ENCODE assay signal across 19 cellular contexts in the genomic region with DNA sequence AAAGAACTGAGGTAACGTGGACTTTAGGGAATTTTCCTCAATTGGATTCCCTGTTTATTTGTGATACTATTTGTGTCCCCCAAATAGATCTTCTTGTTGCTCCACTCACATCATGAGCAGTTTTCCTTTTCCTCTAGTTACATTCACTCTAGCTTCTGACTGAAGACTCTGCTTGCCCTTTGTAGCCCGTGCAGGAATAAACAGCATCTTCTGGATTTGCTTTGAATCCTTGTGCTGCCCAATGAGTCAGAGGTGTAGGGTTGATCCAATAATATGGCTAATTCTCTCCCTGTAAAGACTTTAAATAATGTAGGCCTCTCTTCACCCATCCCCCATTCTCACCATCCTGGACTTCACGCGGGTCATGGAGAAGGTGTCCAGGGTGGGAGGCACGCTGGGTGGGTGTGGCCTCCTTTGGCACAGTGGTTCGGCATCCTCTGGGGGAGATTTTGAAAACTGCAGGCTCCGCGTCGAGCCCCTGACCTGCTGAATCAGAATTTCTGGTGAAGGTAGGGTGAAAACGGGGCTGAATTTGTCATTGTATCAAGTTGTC. TPM values are rescaled to one million over a fixed set of nuclear protein-coding genes. Genes with fewer than 3 reads are reported as not detected.
DNase-seq lines count a peak whose midpoint lies in the region; ATAC-seq and TF ChIP-seq lines count a peak whose summit lies in the region.
"Had no signal": no experiment of that assay in that cellular context is flagged by ENCODE, and none has a peak within 500 bp of the region (broad histone marks: within the 10 kb centered on the region; RNA-seq: fewer than 3 reads in every experiment).

No MANE protein-coding gene starts in this region.

- H3K27ac ChIP-seq in ascending aorta = peak overlapping the region; percentile 96 to 97
- H3K27ac ChIP-seq: C4-2B, RWPE1 had no signal

- TF ChIP-seq CTCF in HFFc6 (IDR thresholded peaks at IDR 0.05) (peak; percentile 24; the same call in 1 of the 2 replicates), ascending aorta (IDR thresholded peaks at IDR 0.05) (no peak)

- no peak overlapping the region; the same call in 1 of the 2 replicates for H3K27ac Mint-ChIP-seq in HFFc6
- H3K27ac Mint-ChIP-seq in stimulated activated naive B cell treated with anti-CD40 and anti-IgM and Interleukin-4, amounts not matched to agents 10 μg/mL and 1 μg/mL and 100 μg/mL, for 72 hours = peak overlapping the region; percentile 85

- H3K4me1 ChIP-seq in ascending aorta (peaks cover 0 to 23% of the 10 kb centered on the region in 2 donors), iPS-15b (ENCODE audit: control insufficient read depth, insufficient read depth, low read length) (peaks cover 3% of the 10 kb centered on the region)

- intact Hi-C loops in ascending aorta (cut with DNase I) = loop anchor here (5.0 kb wide), 1 partner anchor 396 kb away; no protein-coding TSS in a partner anchor

- no peak for DNase-seq in HFFc6
- DNase-seq in ascending aorta (ENCODE audit: low spot score in 2 of 2) = peak in 1 of 2 donors; percentile 64
- DNase-seq in stimulated activated naive B cell treated with anti-CD40 and anti-IgM and Interleukin-4, amounts not matched to agents 10 μg/mL and 1 μg/mL and 100 μg/mL, for 72 hours = no peak
- DNase-seq in NCI-H1105 treated with DMSO at 0.1 percent for 48 hours (lab: John Stamatoyannopoulos, UW) = no peak
- DNase-seq in mucosa of gallbladder (ENCODE audit: low spot score) = no peak
- DNase-seq: activated CD4-positive, alpha-beta T cell treated with anti-CD3 and anti-CD28 coated beads for 1 hour; activated naive CD4-positive, alpha-beta T cell treated with anti-CD3 and anti-CD28 coated beads, Interleukin-2, amount 50 U/mL, for 16 hours; central memory CD4-positive, alpha-beta T cell; DMS79; gastrocnemius medialis; midbrain; NCI-H1417 treated with DMSO at 0.1 percent for 48 hours; NCI-H2227 treated with DMSO at 0.1 percent for 48 hours had no signal

- no peak overlapping the region for H3K9ac ChIP-seq in iPS-15b (ENCODE audit: low read depth, low read length)

- H3K36me3 Mint-ChIP-seq in HFFc6 (ENCODE audit: low read depth) = peaks cover 20% of the 10 kb centered on the region; the same call in 1 of the 2 replicates
- peaks cover 10 to 26% of the 10 kb centered on the region in 2 donors for H3K36me3 Mint-ChIP-seq in stimulated activated naive B cell treated with anti-CD40 and anti-IgM and Interleukin-4, amounts not matched to agents 10 μg/mL and 1 μg/mL and 100 μg/mL, for 72 hours

- no peak for ATAC-seq in stimulated activated naive B cell treated with anti-CD40 and anti-IgM and Interleukin-4, amounts not matched to agents 10 μg/mL and 1 μg/mL and 100 μg/mL, for 72 hours (replicated peaks)
- no peak for ATAC-seq in HG03097 (IDR thresholded peaks at IDR 0.05; ENCODE audit: low FRiP score, unreplicated experiment)

- H3K9me3 ChIP-seq in ascending aorta (no peaks in the 10 kb centered on the region), iPS-15b (ENCODE audit: control insufficient read depth, insufficient read depth, low read length) (no peaks in the 10 kb centered on the region)
- H3K9me3 ChIP-seq: gastrocnemius medialis had no signal

- peaks cover 14% of the 10 kb centered on the region for H3K27me3 Mint-ChIP-seq in HFFc6 (ENCODE audit: insufficient read depth)
- peaks cover 83 to 97% of the 10 kb centered on the region in 2 donors for H3K27me3 Mint-ChIP-seq in stimulated activated naive B cell treated with anti-CD40 and anti-IgM and Interleukin-4, amounts not matched to agents 10 μg/mL and 1 μg/mL and 100 μg/mL, for 72 hours

- H3K4me1 Mint-ChIP-seq in HFFc6 (ENCODE audit: low read depth) = peaks cover 20% of the 10 kb centered on the region
- peaks cover 17 to 28% of the 10 kb centered on the region in 2 donors for H3K4me1 Mint-ChIP-seq in stimulated activated naive B cell treated with anti-CD40 and anti-IgM and Interleukin-4, amounts not matched to agents 10 μg/mL and 1 μg/mL and 100 μg/mL, for 72 hours

- H3K9me3 Mint-ChIP-seq in HFFc6 = peaks cover 12% of the 10 kb centered on the region
- H3K9me3 Mint-ChIP-seq in stimulated activated naive B cell treated with anti-CD40 and anti-IgM and Interleukin-4, amounts not matched to agents 10 μg/mL and 1 μg/mL and 100 μg/mL, for 72 hours = peaks cover 7 to 16% of the 10 kb centered on the region in 2 donors

- peak overlapping the region; percentile 27 for H3K4me3 Mint-ChIP-seq in HFFc6
- H3K4me3 Mint-ChIP-seq in stimulated activated naive B cell treated with anti-CD40 and anti-IgM and Interleukin-4, amounts not matched to agents 10 μg/mL and 1 μg/mL and 100 μg/mL, for 72 hours = peak overlapping the region in 1 of 2 donors; percentile 51

- H3K4me3 ChIP-seq in ascending aorta (peak overlapping the region in 1 of 2 donors; percentile 93), iPS-15b (ENCODE audit: low read depth, low read length) (peak overlapping the region; percentile 55)

- H3K36me3 ChIP-seq in ascending aorta = peaks cover 0 to 10% of the 10 kb centered on the region in 2 donors
- H3K36me3 ChIP-seq in iPS-15b (ENCODE audit: control insufficient read depth, insufficient read depth, low read length) = no peaks in the 10 kb centered on the region
- H3K36me3 ChIP-seq: gastrocnemius medialis had no signal

- H3K27me3 ChIP-seq in ascending aorta (no peaks in the 10 kb centered on the region), iPS-15b (ENCODE audit: control insufficient read depth, insufficient read depth, low read length) (peaks cover 100% of the 10 kb centered on the region)

RNA-seq across cellular contexts. Expression of gene HAND2, which starts 9.0 kb away (rescaled TPM):
- total RNA-seq in HFFc6 (2021; fragmentation: NEBNext Ultra II Directional; extraction: Animal tissue kit (Norgen Biotek cat#: 25700)) = 1 to 10 TPM in 2 of 6 experiments, under 1 TPM in 4; 0.35 to 3.7 (median 0.51) TPM
- total RNA-seq in ascending aorta = 6.0 TPM
- 104 TPM for total RNA-seq in mucosa of gallbladder
- total RNA-seq: osteocyte; T-helper 1 cell treated with Interleukin-12 subunit alpha and Interleukin-12 subunit beta and Interleukin-4 antibody, amounts not matched to agents 30 ng/mL and 1 ng/mL, for 36 hours had no signal

Comparison
In these comparisons a context has a peak if more than half of its experiments do, and no peak if none do; other contexts are left out.
1. RNA of gene HAND2, which starts 9.0 kb away (total RNA-seq): 104 TPM in mucosa of gallbladder (single experiment); 6.0 TPM in ascending aorta (single experiment) and 0.35 to 3.7 TPM in HFFc6; every median in the first group is over 10 times any median in the second.